ENCODE assay signal across 20 cellular contexts in the genomic region with DNA sequence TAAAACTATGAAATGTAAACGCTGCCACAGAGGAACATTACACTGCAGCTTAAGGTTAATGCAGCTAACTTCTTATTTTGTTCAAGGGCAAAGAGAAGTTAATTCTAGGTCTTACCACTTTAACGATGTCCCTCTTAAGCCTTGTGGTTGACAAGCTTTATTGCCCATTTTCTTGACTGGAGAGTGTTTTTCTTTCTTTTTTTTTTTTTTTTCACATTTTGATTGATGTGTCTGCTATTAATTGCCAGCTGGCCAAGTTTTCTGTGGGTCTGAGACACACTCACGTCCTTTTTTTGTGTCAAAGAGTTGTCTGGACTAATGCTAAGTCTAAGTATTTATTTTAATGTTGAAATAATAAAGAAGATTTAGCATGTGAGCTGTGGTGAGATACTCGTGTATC. TPM values are rescaled to one million over a fixed set of nuclear protein-coding genes. Genes with fewer than 3 reads are reported as not detected.
"Had no signal": no experiment of that assay in that cellular context is flagged by ENCODE, and none has a peak within 500 bp of the region (broad histone marks: within the 10 kb centered on the region; RNA-seq: fewer than 3 reads in every experiment).

No MANE protein-coding gene starts in this region.

- DNase-seq: activated B cell treated with CpG ODN at 0.5 μM for 24 hours; activated CD4-positive, alpha-beta T cell treated with anti-CD3 and anti-CD28 coated beads for 48 hours; activated CD8-positive, alpha-beta memory T cell treated with anti-CD3 and anti-CD28 coated beads, Interleukin-2, amount 50 U/mL, for 4 hours; activated CD8-positive, alpha-beta T cell treated with anti-CD3 and anti-CD28 coated beads, Interleukin-2, amount 10 ng/mL, durations not matched to agents 7 days and 5 days; activated gamma-delta T cell; activated T-cell treated with anti-CD3 and anti-CD28 coated beads, Interleukin-2, amount 50 U/mL, for 72 hours; amniotic stem cell; cerebellar nuclear complex; dermis blood vessel endothelial cell; erythroblast; left ventricle myocardium inferior; naive thymus-derived CD4-positive, alpha-beta T cell; stimulated activated CD4-positive, alpha-beta T cell treated with anti-CD3 and anti-CD28 coated beads, Interleukin-1b, Interleukin-23, amount 100 ng/mL, for 48 hours; SW 1271; uterus had no signal

- H3K27me3 Mint-ChIP-seq: activated B cell treated with CpG ODN at 0.5 μM for 24 hours; activated naive CD8-positive, alpha-beta T cell had no signal

- H3K27ac ChIP-seq: left ventricle myocardium inferior, tibial nerve, uterus had no signal

- H3K4me3 Mint-ChIP-seq: activated B cell treated with CpG ODN at 0.5 μM for 24 hours; activated CD8-positive, alpha-beta T cell treated with anti-CD3 and anti-CD28 coated beads, Interleukin-2, amount 10 ng/mL, durations not matched to agents 7 days and 5 days; activated naive CD8-positive, alpha-beta T cell; activated T-cell treated with anti-CD3 and anti-CD28 coated beads, Interleukin-2, amount 50 U/mL, for 72 hours; naive thymus-derived CD4-positive, alpha-beta T cell; T-helper 2 cell treated with Interferon-gamma antibody and Interleukin-4, amounts not matched to agents 5 μg/mL and 100 μg/mL, for 36 hours had no signal

- H3K27me3 ChIP-seq: tibial nerve, uterus had no signal

- H3K27ac Mint-ChIP-seq: activated B cell treated with CpG ODN at 0.5 μM for 24 hours; activated CD8-positive, alpha-beta T cell treated with anti-CD3 and anti-CD28 coated beads, Interleukin-2, amount 10 ng/mL, durations not matched to agents 7 days and 5 days; activated naive CD8-positive, alpha-beta T cell; activated T-cell treated with anti-CD3 and anti-CD28 coated beads, Interleukin-2, amount 50 U/mL, for 72 hours; T-helper 2 cell treated with Interferon-gamma antibody and Interleukin-4, amounts not matched to agents 5 μg/mL and 100 μg/mL, for 36 hours had no signal

- H3K36me3 ChIP-seq: left ventricle myocardium inferior, tibial nerve, uterus had no signal

- H3K9me3 Mint-ChIP-seq: activated B cell treated with CpG ODN at 0.5 μM for 24 hours; activated T-cell treated with anti-CD3 and anti-CD28 coated beads, Interleukin-2, amount 50 U/mL, for 72 hours; naive thymus-derived CD4-positive, alpha-beta T cell; T-helper 2 cell treated with Interferon-gamma antibody and Interleukin-4, amounts not matched to agents 5 μg/mL and 100 μg/mL, for 36 hours had no signal

- H3K4me1 Mint-ChIP-seq: activated B cell treated with CpG ODN at 0.5 μM for 24 hours; naive thymus-derived CD4-positive, alpha-beta T cell had no signal

- ATAC-seq: activated CD8-positive, alpha-beta T cell treated with anti-CD3 and anti-CD28 coated beads, Interleukin-2, amount 10 ng/mL, durations not matched to agents 7 days and 5 days; activated T-cell treated with anti-CD3 and anti-CD28 coated beads, Interleukin-2, amount 50 U/mL, for 72 hours; naive thymus-derived CD4-positive, alpha-beta T cell; sciatic nerve had no signal

- H3K36me3 Mint-ChIP-seq: activated naive CD8-positive, alpha-beta T cell; naive thymus-derived CD4-positive, alpha-beta T cell had no signal

- H3K4me3 ChIP-seq: left ventricle myocardium inferior, tibial nerve, uterus had no signal

- H3K9me3 ChIP-seq: left ventricle myocardium inferior, tibial nerve, uterus had no signal

RNA-seq across cellular contexts. Expression of gene ST6GAL2, which starts 34.5 kb away (rescaled TPM):
- total RNA-seq: activated B cell treated with CpG ODN at 0.5 μM for 24 hours; activated CD8-positive, alpha-beta T cell treated with anti-CD3 and anti-CD28 coated beads, Interleukin-2, amount 10 ng/mL, durations not matched to agents 7 days and 5 days; activated T-cell treated with anti-CD3 and anti-CD28 coated beads, Interleukin-2, amount 50 U/mL, for 72 hours; dermis blood vessel endothelial cell; naive thymus-derived CD4-positive, alpha-beta T cell; pulmonary artery endothelial cell; sciatic nerve; tibial nerve had no signal
- polyA plus RNA-seq: naive thymus-derived CD4-positive, alpha-beta T cell had no signal
